Comparison of ENCODE assay signal across 34 cellular contexts in the genomic region with DNA sequence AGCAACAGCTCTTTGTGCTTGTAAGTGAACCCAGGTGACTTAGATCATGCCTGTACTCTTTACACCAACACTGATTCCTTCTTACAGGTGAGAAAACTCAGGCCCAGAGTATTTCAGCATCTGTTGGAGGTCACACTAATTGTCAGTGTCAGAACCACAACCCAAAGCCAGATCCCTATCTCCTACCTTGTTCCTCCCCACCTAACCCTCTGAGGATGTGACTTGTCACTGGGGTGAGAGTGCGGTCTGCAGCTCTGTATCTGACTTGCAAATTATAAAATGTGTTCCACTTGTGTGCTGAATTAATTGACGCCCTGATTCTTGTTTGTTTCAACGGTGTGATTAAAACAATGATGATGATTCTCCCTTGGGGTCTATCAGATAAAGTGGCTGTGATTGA.
"Had no signal": no experiment of that assay in that cellular context is flagged by ENCODE, and none has a peak within 500 bp of the region (broad histone marks: within the 10 kb centered on the region; RNA-seq: fewer than 3 reads in every experiment).

No MANE protein-coding gene starts in this region.

- H3K27ac ChIP-seq: ascending aorta, breast epithelium, cardiac muscle cell, coronary artery, dorsolateral prefrontal cortex, esophagus muscularis mucosa, foreskin keratinocyte, gastrocnemius medialis, VCaP had no signal

- DNase-seq: activated CD4-positive, alpha-beta memory T cell treated with anti-CD3 and anti-CD28 coated beads, Interleukin-2, amount 10 ng/mL, durations not matched to agents 7 days and 5 days; activated CD4-positive, alpha-beta T cell treated with anti-CD3 and anti-CD28 coated beads for 1 hour; activated CD4-positive, alpha-beta T cell treated with anti-CD3 and anti-CD28 coated beads for 4 hours; activated CD4-positive, alpha-beta T cell treated with anti-CD3 and anti-CD28 coated beads, Interleukin-2, amount 10 ng/mL, durations not matched to agents 7 days and 5 days; activated CD4-positive, alpha-beta T cell treated with anti-CD3 and anti-CD28 coated beads, Interleukin-2, amount 50 U/mL, for 4 hours; activated CD8-positive, alpha-beta memory T cell treated with anti-CD3 and anti-CD28 coated beads, Interleukin-2, amount 50 U/mL, for 48 hours; activated gamma-delta T cell; activated naive CD4-positive, alpha-beta T cell; activated naive CD4-positive, alpha-beta T cell treated with anti-CD3 and anti-CD28 coated beads, Interleukin-2, amount 10 ng/mL, durations not matched to agents 7 days and 5 days; activated naive CD8-positive, alpha-beta T cell treated with anti-CD3 and anti-CD28 coated beads, Interleukin-2, amount 10 ng/mL, durations not matched to agents 7 days and 5 days; activated T-cell treated with anti-CD3 and anti-CD28 coated beads for 4 hours; activated T-cell treated with anti-CD3 and anti-CD28 coated beads, Interleukin-2, amount 50 U/mL, for 24 hours; activated T-cell treated with anti-CD3 and anti-CD28 coated beads, Interleukin-2, amount 50 U/mL, for 72 hours; central memory CD4-positive, alpha-beta T cell; dorsolateral prefrontal cortex; effector memory CD4-positive, alpha-beta T cell; erythroblast; foreskin keratinocyte; gastrocnemius medialis; glutamatergic neuron; T-helper 1 cell; T-helper 17 cell; T1000 had no signal

- H3K9me3 ChIP-seq: ascending aorta, breast epithelium, esophagus muscularis mucosa, gastrocnemius medialis had no signal

- H3K36me3 ChIP-seq: ascending aorta, breast epithelium, cardiac muscle cell, esophagus muscularis mucosa, gastrocnemius medialis had no signal

- H3K36me3 Mint-ChIP-seq: activated naive CD4-positive, alpha-beta T cell treated with anti-CD3 and anti-CD28 coated beads, Interleukin-2, amount 10 ng/mL, durations not matched to agents 7 days and 5 days; activated naive CD4-positive, alpha-beta T cell treated with anti-CD3 and anti-CD28 coated beads, Interleukin-2, amount 50 U/mL, for 72 hours; activated naive CD8-positive, alpha-beta T cell treated with anti-CD3 and anti-CD28 coated beads, Interleukin-2, amount 10 ng/mL, durations not matched to agents 7 days and 5 days; brain had no signal

- H3K9me3 Mint-ChIP-seq: activated CD4-positive, alpha-beta memory T cell treated with anti-CD3 and anti-CD28 coated beads, Interleukin-2, amount 10 ng/mL, durations not matched to agents 7 days and 5 days; activated CD4-positive, alpha-beta T cell treated with anti-CD3 and anti-CD28 coated beads, Interleukin-2, amount 10 ng/mL, durations not matched to agents 7 days and 5 days; activated naive CD4-positive, alpha-beta T cell treated with anti-CD3 and anti-CD28 coated beads, Interleukin-2, amount 10 ng/mL, durations not matched to agents 7 days and 5 days; activated naive CD8-positive, alpha-beta T cell treated with anti-CD3 and anti-CD28 coated beads, Interleukin-2, amount 10 ng/mL, durations not matched to agents 7 days and 5 days; activated T-cell treated with anti-CD3 and anti-CD28 coated beads, Interleukin-2, amount 50 U/mL, for 24 hours; activated T-cell treated with anti-CD3 and anti-CD28 coated beads, Interleukin-2, amount 50 U/mL, for 72 hours; dendritic cell treated with granulocyte-macrophage colony-stimulating factor and Interleukin-4, amounts not matched to agents 40 ng/mL and 50 ng/mL, for 4 days; T-helper 2 cell treated with Interferon-gamma antibody and Interleukin-4, amounts not matched to agents 5 μg/mL and 100 μg/mL, for 36 hours had no signal

- H3K27me3 ChIP-seq: ascending aorta, cardiac muscle cell, foreskin keratinocyte had no signal

- H3K4me1 Mint-ChIP-seq: activated CD4-positive, alpha-beta T cell treated with anti-CD3 and anti-CD28 coated beads, Interleukin-2, amount 10 ng/mL, durations not matched to agents 7 days and 5 days; activated naive CD4-positive, alpha-beta T cell treated with anti-CD3 and anti-CD28 coated beads, Interleukin-2, amount 10 ng/mL, durations not matched to agents 7 days and 5 days; activated naive CD8-positive, alpha-beta T cell treated with anti-CD3 and anti-CD28 coated beads, Interleukin-2, amount 10 ng/mL, durations not matched to agents 7 days and 5 days; T-helper 17 cell had no signal

- ATAC-seq: activated naive CD4-positive, alpha-beta T cell treated with anti-CD3 and anti-CD28 coated beads, Interleukin-2, amount 50 U/mL, for 72 hours; activated T-cell treated with anti-CD3 and anti-CD28 coated beads, Interleukin-2, amount 50 U/mL, for 72 hours; foreskin keratinocyte; gastrocnemius medialis; T-helper 17 cell; WTC11 had no signal

- H3K27ac Mint-ChIP-seq: activated CD4-positive, alpha-beta memory T cell treated with anti-CD3 and anti-CD28 coated beads, Interleukin-2, amount 10 ng/mL, durations not matched to agents 7 days and 5 days; activated CD4-positive, alpha-beta T cell treated with anti-CD3 and anti-CD28 coated beads, Interleukin-2, amount 10 ng/mL, durations not matched to agents 7 days and 5 days; activated naive CD4-positive, alpha-beta T cell treated with anti-CD3 and anti-CD28 coated beads, Interleukin-2, amount 50 U/mL, for 72 hours; activated naive CD8-positive, alpha-beta T cell treated with anti-CD3 and anti-CD28 coated beads, Interleukin-2, amount 10 ng/mL, durations not matched to agents 7 days and 5 days; activated T-cell treated with anti-CD3 and anti-CD28 coated beads, Interleukin-2, amount 50 U/mL, for 24 hours; activated T-cell treated with anti-CD3 and anti-CD28 coated beads, Interleukin-2, amount 50 U/mL, for 72 hours; brain; dendritic cell treated with granulocyte-macrophage colony-stimulating factor and Interleukin-4, amounts not matched to agents 40 ng/mL and 50 ng/mL, for 4 days; T-helper 17 cell; T-helper 2 cell treated with Interferon-gamma antibody and Interleukin-4, amounts not matched to agents 5 μg/mL and 100 μg/mL, for 36 hours; WTC11 had no signal

- H3K4me3 Mint-ChIP-seq: activated CD4-positive, alpha-beta memory T cell treated with anti-CD3 and anti-CD28 coated beads, Interleukin-2, amount 10 ng/mL, durations not matched to agents 7 days and 5 days; activated CD4-positive, alpha-beta T cell treated with anti-CD3 and anti-CD28 coated beads, Interleukin-2, amount 10 ng/mL, durations not matched to agents 7 days and 5 days; activated naive CD4-positive, alpha-beta T cell treated with anti-CD3 and anti-CD28 coated beads, Interleukin-2, amount 10 ng/mL, durations not matched to agents 7 days and 5 days; activated naive CD8-positive, alpha-beta T cell treated with anti-CD3 and anti-CD28 coated beads, Interleukin-2, amount 10 ng/mL, durations not matched to agents 7 days and 5 days; activated T-cell treated with anti-CD3 and anti-CD28 coated beads, Interleukin-2, amount 50 U/mL, for 24 hours; activated T-cell treated with anti-CD3 and anti-CD28 coated beads, Interleukin-2, amount 50 U/mL, for 72 hours; brain; dendritic cell treated with granulocyte-macrophage colony-stimulating factor and Interleukin-4, amounts not matched to agents 40 ng/mL and 50 ng/mL, for 4 days; T-helper 17 cell; T-helper 2 cell treated with Interferon-gamma antibody and Interleukin-4, amounts not matched to agents 5 μg/mL and 100 μg/mL, for 36 hours; WTC11 had no signal

- H3K4me3 ChIP-seq: ascending aorta, breast epithelium, cardiac muscle cell, coronary artery, dorsolateral prefrontal cortex, esophagus muscularis mucosa, gastrocnemius medialis had no signal

- H3K4me1 ChIP-seq: ascending aorta, breast epithelium, esophagus muscularis mucosa, gastrocnemius medialis had no signal
